ENCODE assay signal across 10 cellular contexts in genomic region chr7:94050046-94050445, GRCh38. TPM values are rescaled to one million over a fixed set of nuclear protein-coding genes. Genes with fewer than 3 reads are reported as not detected.
DNase-seq lines count a peak whose midpoint lies in the region; ATAC-seq and TF ChIP-seq lines count a peak whose summit lies in the region.
"Had no signal": no experiment of that assay in that cellular context is flagged by ENCODE, and none has a peak within 500 bp of the region (broad histone marks: within the 10 kb centered on the region; RNA-seq: fewer than 3 reads in every experiment).

No MANE protein-coding gene starts in this region.

- peak overlapping the region; percentile 73 for H3K4me3 Mint-ChIP-seq in memory B cell
- H3K4me3 Mint-ChIP-seq: activated CD4-positive, alpha-beta memory T cell treated with anti-CD3 and anti-CD28 coated beads for 36 hours had no signal

- H3K36me3 Mint-ChIP-seq in memory B cell = peaks cover 2% of the 10 kb centered on the region
- H3K36me3 Mint-ChIP-seq: activated CD4-positive, alpha-beta memory T cell treated with anti-CD3 and anti-CD28 coated beads for 36 hours had no signal

- TF ChIP-seq POLR2A in thyroid gland (IDR thresholded peaks at IDR 0.05) (no peak), tibial nerve (IDR thresholded peaks at IDR 0.05) (no peak)

- intact Hi-C loops in thyroid gland (cut with DNase I) = no loop called here

- 84 to 90% methylated on average over 4 of the region's 4 CpGs for WGBS in thyroid gland, 2 donors
- WGBS in tibial nerve, 2 donors = 82 to 89% methylated on average over 4 of the region's 4 CpGs

- no peak overlapping the region for H3K27ac ChIP-seq in thyroid gland
- H3K27ac ChIP-seq in tibial nerve = no peak overlapping the region

- H3K36me3 ChIP-seq in thyroid gland (no peaks in the 10 kb centered on the region), tibial nerve (no peaks in the 10 kb centered on the region)

- peaks cover 34% of the 10 kb centered on the region for H3K4me1 Mint-ChIP-seq in memory B cell

- no peak for TF ChIP-seq CTCF in thyroid gland (IDR thresholded peaks at IDR 0.05)
- TF ChIP-seq CTCF in tibial nerve (IDR thresholded peaks at IDR 0.05) = no peak

- no peak for TF ChIP-seq EP300 in tibial nerve (IDR thresholded peaks at IDR 0.05)

- H3K9me3 ChIP-seq in thyroid gland (no peaks in the 10 kb centered on the region), tibial nerve (no peaks in the 10 kb centered on the region)

- DNase-seq in Kasumi-1 (lab: John Stamatoyannopoulos, UW) (peak; percentile 83 to 86), memory B cell (ENCODE audit: low spot score in 2 of 2) (peak; percentile 48 to 67), thyroid gland (no peak), tibial nerve (ENCODE audit: low spot score in 2 of 2) (no peak), activated T-cell treated with anti-CD3 and anti-CD28 coated beads for 4 hours (no peak)
- DNase-seq in stimulated activated CD4-positive, alpha-beta T cell treated with anti-CD3 and anti-CD28 coated beads, Interleukin-4, amount 100 ng/mL, for 4 hours = no peak
- DNase-seq: activated CD4-positive, alpha-beta memory T cell treated with anti-CD3 and anti-CD28 coated beads for 36 hours; trophoblast cell had no signal

- H3K27me3 Mint-ChIP-seq in memory B cell = no peaks in the 10 kb centered on the region

- H3K27me3 ChIP-seq in thyroid gland (no peaks in the 10 kb centered on the region), tibial nerve (no peaks in the 10 kb centered on the region)

- H3K27ac Mint-ChIP-seq in memory B cell = peak overlapping the region; percentile 98
- H3K27ac Mint-ChIP-seq: activated CD4-positive, alpha-beta memory T cell treated with anti-CD3 and anti-CD28 coated beads for 36 hours had no signal

- H3K4me3 ChIP-seq in thyroid gland (replicated peaks in 1 of 3) (no peak overlapping the region), tibial nerve (no peak overlapping the region)

- H3K9me3 Mint-ChIP-seq in memory B cell = peaks cover 2% of the 10 kb centered on the region
- H3K9me3 Mint-ChIP-seq: activated CD4-positive, alpha-beta memory T cell treated with anti-CD3 and anti-CD28 coated beads for 36 hours had no signal

- peak; percentile 84 for ATAC-seq in GM18870 (IDR thresholded peaks at IDR 0.05; ENCODE audit: unreplicated experiment)
- peak; percentile 80 for ATAC-seq in HG02678 (IDR thresholded peaks at IDR 0.05; ENCODE audit: unreplicated experiment)
- ATAC-seq in memory B cell (ENCODE audit: low read depth) = peak; percentile 86

- peaks cover 9 to 12% of the 10 kb centered on the region in 2 donors for H3K4me1 ChIP-seq in thyroid gland
- peaks cover 0 to 4% (median 0%) of the 10 kb centered on the region in 4 donors for H3K4me1 ChIP-seq in tibial nerve

RNA-seq across cellular contexts. Expression of gene BET1, which starts 45.9 kb away (rescaled TPM):
- total RNA-seq in thyroid gland (10 to 100 TPM; 21.6 to 45.5 (median 32.1) TPM), tibial nerve (10 to 100 TPM; 15.3 to 24.9 (median 20.0) TPM)

Comparison
In these comparisons a context has a peak if more than half of its experiments do, and no peak if none do; other contexts are left out.
1. DNase-seq: peak in Kasumi-1 (2 of 2) and memory B cell (2 of 2); none in thyroid gland (0 of 2), tibial nerve (0 of 2), activated T-cell treated with anti-CD3 and anti-CD28 coated beads for 4 hours (single experiment) and stimulated activated CD4-positive, alpha-beta T cell treated with anti-CD3 and anti-CD28 coated beads, Interleukin-4, amount 100 ng/mL, for 4 hours (0 of 2).
2. Peak in every context shown above with its lines, with median percentiles within 50 percentile points of each other: ATAC-seq.